ENCODE assay signal across 9 cellular contexts in the genomic region with DNA sequence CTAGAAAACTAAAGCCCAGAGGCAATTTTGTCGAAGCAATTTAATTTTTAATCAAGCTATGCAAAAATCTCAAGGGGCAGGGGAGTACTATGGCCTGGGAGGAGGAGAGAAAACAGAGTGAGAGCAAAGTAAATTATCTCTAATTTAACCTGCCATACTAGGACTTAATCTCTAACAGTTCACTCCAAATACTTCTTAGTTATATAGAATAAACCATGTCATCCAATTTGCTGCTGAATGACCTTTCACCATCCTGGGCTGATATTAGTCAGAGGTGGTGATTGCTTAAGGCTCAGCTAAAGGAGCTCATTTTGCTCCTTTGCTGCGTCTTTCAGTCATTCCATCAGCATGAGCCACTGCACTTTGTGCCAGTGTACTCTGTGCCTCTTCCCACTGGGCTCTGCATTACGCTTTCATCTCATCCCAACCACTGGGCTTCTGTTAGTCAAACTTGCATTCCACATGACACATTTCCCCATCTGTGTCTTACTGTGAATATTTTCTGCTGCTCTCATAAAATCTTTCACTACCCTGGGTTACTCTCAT.
DNase-seq lines count a peak whose midpoint lies in the region; ATAC-seq and TF ChIP-seq lines count a peak whose summit lies in the region.
"Had no signal": no experiment of that assay in that cellular context is flagged by ENCODE, and none has a peak within 500 bp of the region (broad histone marks: within the 10 kb centered on the region; RNA-seq: fewer than 3 reads in every experiment).

No MANE protein-coding gene starts in this region.

- WGBS in right cardiac atrium: 48% methylated on average over 3 of the region's 3 CpGs
- 65 to 86% (median 77%) methylated on average over 3 of the region's 3 CpGs for WGBS in spleen, 5 donors

- DNase-seq in amniotic epithelial cell (ENCODE audit: low read depth): peak; percentile 100
- DNase-seq in right cardiac atrium: peak; percentile 41 to 78 (median 72)
- DNase-seq in spleen: no peak
- DNase-seq in stimulated activated naive CD8-positive, alpha-beta T cell treated with anti-CD3 and anti-CD28 coated beads, Interleukin-15, Interleukin-2, amounts not matched to agents 100 U/mL and 50 U/mL, for 24 hours: no peak

- H3K4me3 ChIP-seq in HEK293 (ENCODE audit: low read depth, low read length) (no peak overlapping the region), right cardiac atrium (ENCODE audit: low read length) (no peak overlapping the region), spleen (no peak overlapping the region)

- H3K4me1 ChIP-seq in HEK293 (ENCODE audit: control insufficient read depth, insufficient read depth, low read length) (peaks cover 9% of the 10 kb centered on the region), right cardiac atrium (ENCODE audit: control insufficient read depth, insufficient read depth, low read length) (no peaks in the 10 kb centered on the region), spleen (peaks cover 0 to 19% (median 7%) of the 10 kb centered on the region in 6 donors)

- TF ChIP-seq CTCF in HEK293 (tag by site-specific recombination; IDR thresholded peaks at IDR 0.05) (no peak), spleen (IDR thresholded peaks at IDR 0.05 in 8 of 11, conservative IDR thresholded peaks at IDR 0.05 in 3 of 11) (no peak)

- intact Hi-C loops in right cardiac atrium (cut with DNase I): no loop called here
- intact Hi-C loops in spleen (cut with DNase I; ENCODE audit: low total_unique reads): no loop called here

- CTCF ChIA-PET in HEK293 (lab: Yijun Ruan, JAX): interaction anchor here (0.5 to 1.6 kb wide), 6 partner anchors 9 to 746 kb away, joined by 3 to 9 read pairs (median 4); no protein-coding TSS in a partner anchor

- POLR2A ChIA-PET in HEK293 (lab: Yijun Ruan, JAX): interaction anchor here (0.6 to 0.7 kb wide), 3 partner anchors 218 to 958 kb away, joined by 3 to 4 read pairs (median 3); no protein-coding TSS in a partner anchor

- H3K36me3 ChIP-seq in HEK293 (ENCODE audit: control insufficient read depth in 2 of 2, insufficient read depth in 1 of 2, low read length in 2 of 2): no peaks in the 10 kb centered on the region
- H3K36me3 ChIP-seq in spleen: no peaks in the 10 kb centered on the region

- H3K27me3 ChIP-seq in right cardiac atrium (ENCODE audit: control insufficient read depth, insufficient read depth) (no peaks in the 10 kb centered on the region), spleen (replicated peaks in 1 of 7) (no peaks in the 10 kb centered on the region)

- H3K27ac ChIP-seq in HEK293 (ENCODE audit: extremely low read depth, low read depth, low read length): no peak overlapping the region
- H3K27ac ChIP-seq in right cardiac atrium (ENCODE audit: low read length): peak overlapping the region; percentile 59
- H3K27ac ChIP-seq in spleen: peak overlapping the region in 6 of 8 donors; percentile 8 to 72 (median 53)

- peak; percentile 87 to 97 for ATAC-seq in right cardiac atrium
- ATAC-seq in HG02970 (IDR thresholded peaks at IDR 0.05; ENCODE audit: low FRiP score, unreplicated experiment): no peak
- ATAC-seq in GM18870 (IDR thresholded peaks at IDR 0.05; ENCODE audit: unreplicated experiment): no peak
- ATAC-seq in HG02588 (IDR thresholded peaks at IDR 0.05; ENCODE audit: unreplicated experiment): no peak
- ATAC-seq in stimulated activated naive CD8-positive, alpha-beta T cell treated with anti-CD3 and anti-CD28 coated beads, Interleukin-15, Interleukin-2, amounts not matched to agents 100 U/mL and 50 U/mL, for 24 hours: no peak
- ATAC-seq: T-cell had no signal

- no peaks in the 10 kb centered on the region for H3K9me3 ChIP-seq in HEK293 (ENCODE audit: control insufficient read depth, insufficient read depth, low read depth, low read length)
- no peaks in the 10 kb centered on the region for H3K9me3 ChIP-seq in right cardiac atrium (ENCODE audit: control insufficient read depth, low read length)
- H3K9me3 ChIP-seq in spleen: peaks cover 0 to 4% (median 0%) of the 10 kb centered on the region in 8 donors

- TF ChIP-seq POLR2A in spleen (IDR thresholded peaks at IDR 0.05): no peak

TF ChIP-seq in HEK293, 187 proteins besides CTCF, POLR2A, EP300 and RAD21:
- TF ChIP-seq SP7 (tag by site-specific recombination; IDR thresholded peaks at IDR 0.05) (0 out of 2 replicates have a peak, but pooled peaks have one; percentile 12), OSR2 (tag by site-specific recombination; IDR thresholded peaks at IDR 0.05) (peak; percentile 68), WT1 (tag by site-specific recombination; IDR thresholded peaks at IDR 0.05) (peak; percentile 80), ZBTB20 (tag by site-specific recombination; IDR thresholded peaks at IDR 0.05) (peak; percentile 31; the same call in 1 of the 2 replicates), ZNF184 (tag by site-specific recombination; IDR thresholded peaks at IDR 0.05) (peak; percentile 95), ZNF600 (tag by site-specific recombination; IDR thresholded peaks at IDR 0.05) (peak; percentile 43; the same call in 1 of the 2 replicates), INSM2 (tag by site-specific recombination; IDR thresholded peaks at IDR 0.05) (0 out of 2 replicates have a peak, but pooled peaks have one; percentile 18), ZEB2 (tag by site-specific recombination; IDR thresholded peaks at IDR 0.05) (0 out of 2 replicates have a peak, but pooled peaks have one; percentile 31)
- TF ChIP-seq, protein P1, sequence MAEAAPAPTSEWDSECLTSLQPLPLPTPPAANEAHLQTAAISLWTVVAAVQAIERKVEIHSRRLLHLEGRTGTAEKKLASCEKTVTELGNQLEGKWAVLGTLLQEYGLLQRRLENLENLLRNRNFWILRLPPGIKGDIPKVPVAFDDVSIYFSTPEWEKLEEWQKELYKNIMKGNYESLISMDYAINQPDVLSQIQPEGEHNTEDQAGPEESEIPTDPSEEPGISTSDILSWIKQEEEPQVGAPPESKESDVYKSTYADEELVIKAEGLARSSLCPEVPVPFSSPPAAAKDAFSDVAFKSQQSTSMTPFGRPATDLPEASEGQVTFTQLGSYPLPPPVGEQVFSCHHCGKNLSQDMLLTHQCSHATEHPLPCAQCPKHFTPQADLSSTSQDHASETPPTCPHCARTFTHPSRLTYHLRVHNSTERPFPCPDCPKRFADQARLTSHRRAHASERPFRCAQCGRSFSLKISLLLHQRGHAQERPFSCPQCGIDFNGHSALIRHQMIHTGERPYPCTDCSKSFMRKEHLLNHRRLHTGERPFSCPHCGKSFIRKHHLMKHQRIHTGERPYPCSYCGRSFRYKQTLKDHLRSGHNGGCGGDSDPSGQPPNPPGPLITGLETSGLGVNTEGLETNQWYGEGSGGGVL (tag by site-specific recombination; IDR thresholded peaks at IDR 0.05): no peak
- TF ChIP-seq, protein P2, sequence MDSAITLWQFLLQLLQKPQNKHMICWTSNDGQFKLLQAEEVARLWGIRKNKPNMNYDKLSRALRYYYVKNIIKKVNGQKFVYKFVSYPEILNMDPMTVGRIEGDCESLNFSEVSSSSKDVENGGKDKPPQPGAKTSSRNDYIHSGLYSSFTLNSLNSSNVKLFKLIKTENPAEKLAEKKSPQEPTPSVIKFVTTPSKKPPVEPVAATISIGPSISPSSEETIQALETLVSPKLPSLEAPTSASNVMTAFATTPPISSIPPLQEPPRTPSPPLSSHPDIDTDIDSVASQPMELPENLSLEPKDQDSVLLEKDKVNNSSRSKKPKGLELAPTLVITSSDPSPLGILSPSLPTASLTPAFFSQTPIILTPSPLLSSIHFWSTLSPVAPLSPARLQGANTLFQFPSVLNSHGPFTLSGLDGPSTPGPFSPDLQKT (IDR thresholded peaks at IDR 0.05; ENCODE audit: borderline replicate concordance, low read depth, low read length): no peak

Comparison
In these comparisons a context has a peak if more than half of its experiments do, and no peak if none do; other contexts are left out.
1. DNase-seq: peak in amniotic epithelial cell (single experiment) and right cardiac atrium (3 of 3); none in spleen (single experiment) and stimulated activated naive CD8-positive, alpha-beta T cell treated with anti-CD3 and anti-CD28 coated beads, Interleukin-15, Interleukin-2, amounts not matched to agents 100 U/mL and 50 U/mL, for 24 hours (single experiment).
2. ATAC-seq: peak in right cardiac atrium (2 of 2); none in HG02970 (single experiment), GM18870 (single experiment), HG02588 (single experiment) and stimulated activated naive CD8-positive, alpha-beta T cell treated with anti-CD3 and anti-CD28 coated beads, Interleukin-15, Interleukin-2, amounts not matched to agents 100 U/mL and 50 U/mL, for 24 hours (single experiment).